17 cellular contexts compared by ENCODE assay signal in the genomic region with DNA sequence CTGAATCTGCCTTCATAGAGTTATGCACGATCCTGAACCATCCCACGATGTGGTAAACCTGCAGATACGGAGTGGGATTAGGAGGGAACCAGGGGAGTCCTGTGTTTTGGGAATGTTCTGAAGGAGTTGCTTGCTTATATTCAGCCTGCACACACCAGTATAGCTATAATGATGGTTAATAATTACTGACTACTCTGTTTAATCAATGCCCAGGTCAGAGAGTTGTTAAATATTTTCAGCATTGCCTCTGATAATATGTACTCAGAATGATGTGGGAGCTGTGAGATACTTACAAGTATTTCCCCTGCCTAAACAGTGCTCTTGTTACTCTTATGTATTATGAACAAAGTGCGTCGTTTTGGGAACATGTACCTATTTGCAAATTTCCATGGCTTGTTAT. TPM values are rescaled to one million over a fixed set of nuclear protein-coding genes. Genes with fewer than 3 reads are reported as not detected.
DNase-seq lines count a peak whose midpoint lies in the region; ATAC-seq and TF ChIP-seq lines count a peak whose summit lies in the region.
"Had no signal": no experiment of that assay in that cellular context is flagged by ENCODE, and none has a peak within 500 bp of the region (broad histone marks: within the 10 kb centered on the region; RNA-seq: fewer than 3 reads in every experiment).

No MANE protein-coding gene starts in this region.

- H3K9me3 ChIP-seq in hepatocyte (ENCODE audit: low read depth) (no peaks in the 10 kb centered on the region), osteoblast (ENCODE audit: low read depth, low read length) (no peaks in the 10 kb centered on the region)
- H3K9me3 ChIP-seq: A549, BE2C had no signal

- H3K27ac ChIP-seq in hepatocyte: no peak overlapping the region
- no peak overlapping the region for H3K27ac ChIP-seq in osteoblast (ENCODE audit: low read depth, low read length)
- H3K27ac ChIP-seq: A549, C4-2B, HL-60 had no signal

- H2AFZ ChIP-seq in hepatocyte (no peak overlapping the region), osteoblast (ENCODE audit: low read length) (no peak overlapping the region)

- no peak for ATAC-seq in GM18498 (IDR thresholded peaks at IDR 0.05; ENCODE audit: unreplicated experiment)
- ATAC-seq: A549 had no signal

- no peaks in the 10 kb centered on the region for H3K9me2 ChIP-seq in hepatocyte (replicated peaks; ENCODE audit: insufficient read depth)

- DNase-seq in hepatocyte (ENCODE audit: low spot score): no peak
- DNase-seq in left kidney (ENCODE audit: low read depth, low spot score): peak; percentile 11
- peak; percentile 35 for DNase-seq in osteoblast (ENCODE audit: insufficient read length, low spot score, missing footprints)
- no peak for DNase-seq in NCI-H2081 (lab: John Stamatoyannopoulos, UW)
- no peak for DNase-seq in NOMO-1 treated with DMSO at 0.1 percent for 48 hours (lab: John Stamatoyannopoulos, UW; ENCODE audit: unreplicated experiment)
- no peak for DNase-seq in SHP77 treated with DMSO at 0.1 percent for 48 hours (lab: John Stamatoyannopoulos, UW)
- DNase-seq: BE2C; CD4-positive, alpha-beta memory T cell; COR-L47; DND-41; GDM1; GOT3; H9 had no signal

- H3K79me2 ChIP-seq in hepatocyte: no peaks in the 10 kb centered on the region
- no peaks in the 10 kb centered on the region for H3K79me2 ChIP-seq in osteoblast (ENCODE audit: insufficient read depth, low read length)

- H3K4me1 ChIP-seq in hepatocyte (ENCODE audit: insufficient read depth): no peaks in the 10 kb centered on the region
- H3K4me1 ChIP-seq in osteoblast (ENCODE audit: insufficient read depth, low read length): no peaks in the 10 kb centered on the region
- H3K4me1 ChIP-seq: A549, BE2C had no signal

- TF ChIP-seq CTCF in hepatocyte (IDR thresholded peaks at IDR 0.05; ENCODE audit: poor library complexity): no peak
- TF ChIP-seq CTCF in osteoblast (IDR thresholded peaks at IDR 0.05; ENCODE audit: extremely low read depth, low read depth, low read length): no peak

- H3K27me3 ChIP-seq in hepatocyte (no peaks in the 10 kb centered on the region), osteoblast (ENCODE audit: insufficient read depth, low read length) (no peaks in the 10 kb centered on the region)
- H3K27me3 ChIP-seq: BE2C had no signal

- H4K20me1 ChIP-seq in hepatocyte (ENCODE audit: insufficient read depth, poor library complexity, severe bottlenecking) (no peaks in the 10 kb centered on the region), osteoblast (ENCODE audit: insufficient read depth, low read length) (no peaks in the 10 kb centered on the region)

- H3K4me2 ChIP-seq in hepatocyte: peak overlapping the region; percentile 62
- H3K4me2 ChIP-seq in osteoblast (ENCODE audit: insufficient read depth, low read length): no peak overlapping the region
- H3K4me2 ChIP-seq: A549 had no signal

- H3K4me3 ChIP-seq in hepatocyte (no peak overlapping the region), osteoblast (ENCODE audit: insufficient read depth, low read length) (no peak overlapping the region)
- H3K4me3 ChIP-seq: A549 had no signal

- H3K36me3 ChIP-seq in hepatocyte (replicated peaks; ENCODE audit: insufficient read depth, low read depth) (no peaks in the 10 kb centered on the region), osteoblast (ENCODE audit: insufficient read depth, low read length) (no peaks in the 10 kb centered on the region)
- H3K36me3 ChIP-seq: BE2C had no signal

- WGBS in hepatocyte (ENCODE audit: low lambda C conversion rate, missing lambda C conversion rate): 64% methylated on average over 5 of the region's 5 CpGs

RNA-seq across cellular contexts. Expression of gene STK32A, which starts 34.8 kb away (rescaled TPM):
- total RNA-seq in hepatocyte (2.3 and 3.1 TPM in 2 replicates), osteoblast (1.2 and 1.8 TPM in 2 replicates)
- polyA plus RNA-seq in hepatocyte: 1.1 and 2.6 TPM in 2 replicates
- total RNA-seq: CD4-positive, alpha-beta memory T cell had no signal
- polyA plus RNA-seq: CD4-positive, alpha-beta memory T cell had no signal

Comparison
In these comparisons a context has a peak if more than half of its experiments do, and no peak if none do; other contexts are left out.
1. DNase-seq: peak in left kidney (single experiment) and osteoblast (single experiment); none in hepatocyte (single experiment), NCI-H2081 (0 of 2), NOMO-1 treated with DMSO at 0.1 percent for 48 hours (single experiment) and SHP77 treated with DMSO at 0.1 percent for 48 hours (single experiment).